30 cellular contexts compared by ENCODE assay signal in genomic region chr3:30723211-30723610, GRCh38.
"Had no signal": no experiment of that assay in that cellular context is flagged by ENCODE, and none has a peak within 500 bp of the region (broad histone marks: within the 10 kb centered on the region; RNA-seq: fewer than 3 reads in every experiment).

No MANE protein-coding gene starts in this region.

- H3K4me1 ChIP-seq: adrenal gland, breast epithelium had no signal

- ATAC-seq: activated CD8-positive, alpha-beta T cell treated with anti-CD3 and anti-CD28 coated beads for 36 hours; activated naive CD4-positive, alpha-beta T cell treated with anti-CD3 and anti-CD28 coated beads, Interleukin-2, amount 50 U/mL, for 72 hours; activated T-cell treated with anti-CD3 and anti-CD28 coated beads, Interleukin-2, amount 50 U/mL, for 4 hours; activated T-cell treated with anti-CD3 and anti-CD28 coated beads, Interleukin-2, amount 50 U/mL, for 72 hours; activated T-helper 17 cell treated with anti-CD3 and anti-CD28 coated beads, Interleukin-2, amount 50 U/mL, for 72 hours; body of pancreas had no signal

- H3K4me3 ChIP-seq: adrenal gland, body of pancreas, breast epithelium had no signal

- H3K27me3 ChIP-seq: adrenal gland, body of pancreas, brain microvascular endothelial cell, breast epithelium had no signal

- H3K36me3 ChIP-seq: adrenal gland, brain microvascular endothelial cell, breast epithelium had no signal

- DNase-seq: activated B cell treated with CpG ODN at 0.5 μM for 24 hours; activated CD4-positive, alpha-beta memory T cell treated with anti-CD3 and anti-CD28 coated beads for 36 hours; activated CD4-positive, alpha-beta T cell treated with anti-CD3 and anti-CD28 coated beads for 4 hours; activated CD4-positive, alpha-beta T cell treated with anti-CD3 and anti-CD28 coated beads, Interleukin-2, amount 10 ng/mL, durations not matched to agents 24 days and 14 days; activated CD4-positive, alpha-beta T cell treated with anti-CD3 and anti-CD28 coated beads, Interleukin-2, amount 50 U/mL, for 1 hour; activated CD4-positive, alpha-beta T cell treated with anti-CD3 and anti-CD28 coated beads, Interleukin-2, amount 50 U/mL, for 4 hours; activated CD4-positive, CD25-positive, alpha-beta regulatory T cell treated with anti-CD3 and anti-CD28 coated beads, Interleukin-2, amount 50 U/mL, for 72 hours; activated CD8-positive, alpha-beta memory T cell treated with anti-CD3 and anti-CD28 coated beads, Interleukin-2, amount 50 U/mL, for 4 hours; activated CD8-positive, alpha-beta T cell treated with anti-CD3 and anti-CD28 coated beads for 36 hours; activated effector memory CD4-positive, alpha-beta T cell treated with anti-CD3 and anti-CD28 coated beads, Interleukin-2, amount 50 U/mL, for 16 hours; activated gamma-delta T cell treated with Interleukin-2 at 50 U/mL for 16 hours; activated naive CD4-positive, alpha-beta T cell; activated naive CD4-positive, alpha-beta T cell treated with anti-CD3 and anti-CD28 coated beads for 36 hours; activated naive CD4-positive, alpha-beta T cell treated with anti-CD3 and anti-CD28 coated beads, Interleukin-2, amount 50 U/mL, for 16 hours; activated naive CD8-positive, alpha-beta T cell treated with anti-CD3 and anti-CD28 coated beads for 36 hours; activated T-cell treated with anti-CD3 and anti-CD28 coated beads for 4 hours; activated T-cell treated with anti-CD3 and anti-CD28 coated beads, Interleukin-2, amount 50 U/mL, for 1 hour; activated T-cell treated with anti-CD3 and anti-CD28 coated beads, Interleukin-2, amount 50 U/mL, for 4 hours; activated T-cell treated with anti-CD3 and anti-CD28 coated beads, Interleukin-2, amount 50 U/mL, for 72 hours; adrenal gland; amniotic stem cell; aorta; body of pancreas; brain microvascular endothelial cell; central memory CD4-positive, alpha-beta T cell; T-helper 2 cell; T-helper 9 cell had no signal

- H3K27ac ChIP-seq: adrenal gland, body of pancreas, brain microvascular endothelial cell, breast epithelium had no signal

- H3K9me3 ChIP-seq: adrenal gland, body of pancreas, breast epithelium had no signal
